17 cellular contexts compared by ENCODE assay signal in the genomic region with DNA sequence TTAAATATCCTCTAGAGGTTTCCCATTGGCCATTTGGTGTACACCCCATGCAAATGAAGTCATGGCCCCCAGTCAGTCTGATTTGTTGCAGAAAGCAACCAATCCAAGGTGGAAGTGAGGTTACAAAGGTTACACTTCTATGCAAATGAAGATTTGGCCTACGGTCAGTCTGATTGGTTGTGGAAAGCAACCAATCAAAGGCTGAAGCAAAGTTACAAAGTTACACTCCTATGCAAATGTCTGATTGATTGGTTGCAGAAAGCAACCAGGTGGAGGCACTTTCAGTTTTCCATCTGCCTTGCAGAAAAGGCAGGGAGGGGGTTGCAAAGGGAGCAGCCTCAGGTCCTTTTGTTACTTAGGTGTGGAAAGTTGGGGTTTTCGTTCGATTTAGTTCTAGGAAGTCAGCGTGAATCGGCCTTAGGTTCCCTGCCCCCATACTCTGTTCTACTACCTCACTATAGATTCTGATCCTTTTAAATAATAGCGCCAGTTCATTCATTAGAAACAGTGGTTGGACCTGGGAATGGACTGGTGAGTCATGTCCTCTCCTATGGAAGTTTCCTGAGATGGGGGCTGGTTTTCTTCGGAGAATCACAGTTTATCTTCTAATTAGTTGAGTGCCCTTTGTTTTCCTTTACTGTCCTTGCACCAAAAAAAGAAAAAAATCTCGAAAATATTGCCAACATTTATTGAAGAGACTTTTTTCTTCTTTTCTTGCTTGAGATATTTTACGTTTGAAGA.
"Had no signal": no experiment of that assay in that cellular context is flagged by ENCODE, and none has a peak within 500 bp of the region (broad histone marks: within the 10 kb centered on the region; RNA-seq: fewer than 3 reads in every experiment).

No MANE protein-coding gene starts in this region.

- H3K4me1 Mint-ChIP-seq: activated CD8-positive, alpha-beta memory T cell treated with anti-CD3 and anti-CD28 coated beads, Interleukin-2, amount 10 ng/mL, durations not matched to agents 7 days and 5 days; naive thymus-derived CD8-positive, alpha-beta T cell had no signal

- H3K4me3 ChIP-seq: dorsolateral prefrontal cortex, heart right ventricle, lung, smooth muscle cell, tibial nerve, vagina had no signal

- FAIRE-seq: TTC549 had no signal

- H3K27me3 Mint-ChIP-seq: progenitor cell of endocrine pancreas had no signal

- H3K36me3 Mint-ChIP-seq: activated CD8-positive, alpha-beta memory T cell treated with anti-CD3 and anti-CD28 coated beads, Interleukin-2, amount 10 ng/mL, durations not matched to agents 7 days and 5 days; activated naive CD8-positive, alpha-beta T cell; naive thymus-derived CD8-positive, alpha-beta T cell had no signal

- DNase-seq: activated CD4-positive, alpha-beta T cell treated with anti-CD3 and anti-CD28 coated beads, Interleukin-2, amount 50 U/mL, for 4 hours; activated CD8-positive, alpha-beta memory T cell treated with anti-CD3 and anti-CD28 coated beads, Interleukin-2, amount 10 ng/mL, durations not matched to agents 7 days and 5 days; activated effector memory CD4-positive, alpha-beta T cell treated with anti-CD3 and anti-CD28 coated beads, Interleukin-2, amount 50 U/mL, for 16 hours; activated T-cell treated with anti-CD3 and anti-CD28 coated beads, Interleukin-2, amount 50 U/mL, for 24 hours; dorsolateral prefrontal cortex; foreskin melanocyte; heart right ventricle; naive thymus-derived CD8-positive, alpha-beta T cell; right cardiac atrium had no signal

- ATAC-seq: activated CD8-positive, alpha-beta memory T cell treated with anti-CD3 and anti-CD28 coated beads, Interleukin-2, amount 10 ng/mL, durations not matched to agents 7 days and 5 days; heart right ventricle; naive thymus-derived CD8-positive, alpha-beta T cell; right cardiac atrium had no signal

- H3K4me3 Mint-ChIP-seq: activated CD8-positive, alpha-beta memory T cell treated with anti-CD3 and anti-CD28 coated beads, Interleukin-2, amount 10 ng/mL, durations not matched to agents 7 days and 5 days; activated naive CD8-positive, alpha-beta T cell; activated T-cell treated with anti-CD3 and anti-CD28 coated beads, Interleukin-2, amount 50 U/mL, for 24 hours; naive thymus-derived CD8-positive, alpha-beta T cell; T-helper 1 cell treated with Interleukin-12 subunit alpha and Interleukin-12 subunit beta and Interleukin-4 antibody, amounts not matched to agents 30 μg/mL and 1 μg/mL, for 36 hours had no signal

- H3K9me3 ChIP-seq: heart right ventricle, tibial nerve, vagina had no signal

- H3K27me3 ChIP-seq: dorsolateral prefrontal cortex, heart right ventricle, tibial nerve, vagina had no signal

- H3K4me1 ChIP-seq: heart right ventricle, tibial nerve, vagina had no signal

- H3K27ac ChIP-seq: heart right ventricle, tibial nerve, vagina had no signal

- H3K9me3 Mint-ChIP-seq: activated T-cell treated with anti-CD3 and anti-CD28 coated beads, Interleukin-2, amount 50 U/mL, for 24 hours; naive thymus-derived CD8-positive, alpha-beta T cell; T-helper 1 cell treated with Interleukin-12 subunit alpha and Interleukin-12 subunit beta and Interleukin-4 antibody, amounts not matched to agents 30 μg/mL and 1 μg/mL, for 36 hours had no signal

- H3K4me2 ChIP-seq: smooth muscle cell had no signal

- H3K36me3 ChIP-seq: vagina had no signal

- H3K27ac Mint-ChIP-seq: activated CD8-positive, alpha-beta memory T cell treated with anti-CD3 and anti-CD28 coated beads, Interleukin-2, amount 10 ng/mL, durations not matched to agents 7 days and 5 days; activated naive CD8-positive, alpha-beta T cell; activated T-cell treated with anti-CD3 and anti-CD28 coated beads, Interleukin-2, amount 50 U/mL, for 24 hours; progenitor cell of endocrine pancreas; T-helper 1 cell treated with Interleukin-12 subunit alpha and Interleukin-12 subunit beta and Interleukin-4 antibody, amounts not matched to agents 30 μg/mL and 1 μg/mL, for 36 hours had no signal
